Comparison of ENCODE assay signal across 17 cellular contexts in the genomic region with DNA sequence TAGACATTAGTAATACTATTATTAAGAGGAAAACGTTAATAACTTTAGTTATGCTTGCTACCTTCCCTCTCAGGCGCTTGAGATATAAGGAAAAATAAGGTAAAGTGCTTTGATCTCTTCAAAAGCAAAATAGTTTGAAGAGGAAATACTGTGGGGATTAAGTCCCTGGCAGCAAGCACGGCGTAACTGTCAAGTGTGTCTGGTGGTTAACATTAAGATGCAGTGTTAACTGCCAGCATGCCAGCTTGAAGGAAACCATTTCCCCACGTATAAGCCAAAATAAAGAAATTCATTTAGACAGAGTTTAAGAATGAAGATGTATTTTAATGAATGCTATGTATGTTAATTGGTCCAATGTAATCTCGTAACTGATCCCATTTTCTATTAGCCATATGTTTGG. TPM values are rescaled to one million over a fixed set of nuclear protein-coding genes. Genes with fewer than 3 reads are reported as not detected.
A peak's percentile ranks its signal among the peaks of the same experiment; 100 is the strongest.
DNase-seq lines count a peak whose midpoint lies in the region; FAIRE-seq and TF ChIP-seq lines count a peak whose summit lies in the region.
"Had no signal": no experiment of that assay in that cellular context is flagged by ENCODE, and none has a peak within 500 bp of the region (broad histone marks: within the 10 kb centered on the region; RNA-seq: fewer than 3 reads in every experiment).

No MANE protein-coding gene starts in this region.

- no peak for DNase-seq in D721Med (ENCODE audit: insufficient read length, low spot score)
- peak; percentile 42 for DNase-seq in KBM-7
- DNase-seq in SK-N-MC (ENCODE audit: low read depth, low spot score): no peak
- DNase-seq in stimulated activated CD4-positive, alpha-beta T cell treated with anti-CD3 and anti-CD28 coated beads, Interleukin-1b, Interleukin-23, amount 100 ng/mL, for 48 hours: no peak
- no peak for DNase-seq in prostate gland (ENCODE audit: low spot score)
- no peak for DNase-seq in brain microvascular endothelial cell
- DNase-seq: CD8-positive, alpha-beta memory T cell; MG63; NCI-H1105; NCI-H1694; NCI-H226; NCI-H526 treated with DMSO at 0.1 percent for 48 hours; PC-3; T-cell had no signal

- H3K4me1 ChIP-seq in muscle layer of colon (ENCODE audit: insufficient read depth, low read length) (peaks cover 62% of the 10 kb centered on the region), prostate gland (replicated peaks) (no peaks in the 10 kb centered on the region)

- H3K27me3 ChIP-seq in muscle layer of colon (ENCODE audit: control insufficient read depth in 1 of 2, insufficient read depth in 2 of 2, low read length in 2 of 2): no peaks in the 10 kb centered on the region
- no peaks in the 10 kb centered on the region for H3K27me3 ChIP-seq in prostate gland (replicated peaks; ENCODE audit: insufficient read depth)
- H3K27me3 ChIP-seq in brain microvascular endothelial cell (replicated peaks): no peaks in the 10 kb centered on the region
- H3K27me3 ChIP-seq: MG63 had no signal

- FAIRE-seq in D721Med (lab: Jason Lieb, UNC): peak; percentile 38

- H3K9me3 ChIP-seq in SK-N-MC (ENCODE audit: low read depth, low read length) (no peaks in the 10 kb centered on the region), muscle layer of colon (ENCODE audit: low read length) (no peaks in the 10 kb centered on the region), prostate gland (no peaks in the 10 kb centered on the region)
- H3K9me3 ChIP-seq: MG63 had no signal

- in situ Hi-C loops in KBM-7 (cut with MboI; ENCODE audit: low pct_unique_long_range_greater_than_20kb, low sequenced_read_pairs): no loop called here
- in situ Hi-C loops in brain microvascular endothelial cell (cut with HindIII; ENCODE audit: low pct_ligation_motif_present, low sequenced_read_pairs): no loop called here

- TF ChIP-seq CTCF in D721Med (IDR thresholded peaks at IDR 0.05; ENCODE audit: insufficient read depth, missing control alignments) (no peak), prostate gland (IDR thresholded peaks at IDR 0.05) (no peak), brain microvascular endothelial cell (IDR thresholded peaks at IDR 0.05; ENCODE audit: low read depth, low read length, missing control alignments) (no peak)

- no peak overlapping the region for H3K27ac ChIP-seq in SK-N-MC
- peak overlapping the region; percentile 16 for H3K27ac ChIP-seq in muscle layer of colon (ENCODE audit: low read depth, low read length)
- H3K27ac ChIP-seq in prostate gland: no peak overlapping the region
- no peak overlapping the region for H3K27ac ChIP-seq in brain microvascular endothelial cell
- H3K27ac ChIP-seq: KMS-11, RWPE1 had no signal

- H3K4me3 ChIP-seq in SK-N-MC: peak overlapping the region; percentile 2; the same call in 1 of the 2 replicates
- no peak overlapping the region for H3K4me3 ChIP-seq in muscle layer of colon (ENCODE audit: low read depth in 1 of 2, low read length in 2 of 2)
- no peak overlapping the region for H3K4me3 ChIP-seq in prostate gland
- H3K4me3 ChIP-seq in brain microvascular endothelial cell (ENCODE audit: low read depth, low read length): no peak overlapping the region
- H3K4me3 ChIP-seq: MG63 had no signal

- TF ChIP-seq POLR2A in prostate gland (IDR thresholded peaks at IDR 0.05): no peak

- H3K9ac ChIP-seq in SK-N-MC (ENCODE audit: insufficient read length) (no peak overlapping the region), muscle layer of colon (ENCODE audit: low read length) (no peak overlapping the region)
- H3K9ac ChIP-seq: KMS-11 had no signal

- 55% methylated on average over 6 of the region's 6 CpGs for WGBS in prostate gland

- no peaks in the 10 kb centered on the region for H3K36me3 ChIP-seq in SK-N-MC (ENCODE audit: insufficient read depth, low read length)
- no peaks in the 10 kb centered on the region for H3K36me3 ChIP-seq in muscle layer of colon (ENCODE audit: insufficient read depth, low read length)
- no peaks in the 10 kb centered on the region for H3K36me3 ChIP-seq in prostate gland
- H3K36me3 ChIP-seq in brain microvascular endothelial cell (replicated peaks): no peaks in the 10 kb centered on the region
- H3K36me3 ChIP-seq: MG63 had no signal

- intact Hi-C loops in prostate gland (cut with DNase I): no loop called here

RNA-seq across cellular contexts. Expression of gene PELI2, which starts 31.8 kb away (rescaled TPM):
- total RNA-seq in prostate gland: 10 to 100 TPM in 1 of 2 donors, 1 to 10 TPM in 1; 8.9 to 25.7 TPM
